ENCODE assay signal across 16 cellular contexts in the genomic region with DNA sequence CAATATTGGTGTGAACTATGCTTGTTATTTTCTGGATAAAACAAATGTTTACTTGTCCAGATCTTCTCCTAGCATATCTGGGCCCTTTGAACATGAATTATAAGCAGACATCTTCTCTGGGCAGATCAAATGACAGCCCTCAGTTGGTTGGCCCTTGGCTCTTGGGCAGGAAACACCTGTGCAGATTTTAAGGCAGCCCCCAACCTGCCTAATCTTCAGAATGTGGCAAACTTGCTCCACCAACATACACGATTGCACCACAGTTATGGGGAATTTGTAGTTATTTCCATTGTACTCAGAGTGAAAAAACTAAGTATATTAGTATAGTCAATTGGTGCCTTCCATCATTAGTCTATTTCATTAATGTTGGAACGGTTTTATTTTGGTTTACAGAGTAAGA.
"Had no signal": no experiment of that assay in that cellular context is flagged by ENCODE, and none has a peak within 500 bp of the region (broad histone marks: within the 10 kb centered on the region; RNA-seq: fewer than 3 reads in every experiment).

No MANE protein-coding gene starts in this region.

- H3K9me3 ChIP-seq: lower lobe of right lung, neutrophil, upper lobe of right lung had no signal

- H3K9me3 Mint-ChIP-seq: activated CD4-positive, alpha-beta memory T cell treated with anti-CD3 and anti-CD28 coated beads, Interleukin-2, amount 10 ng/mL, durations not matched to agents 7 days and 5 days; central memory CD8-positive, alpha-beta T cell; effector memory CD8-positive, alpha-beta T cell; naive thymus-derived CD8-positive, alpha-beta T cell; stimulated activated effector memory CD8-positive, alpha-beta T cell treated with anti-CD3 and anti-CD28 coated beads, Interleukin-12 subunit alpha, Interleukin-12 subunit beta, amount 100 ng/mL, for 72 hours had no signal

- H3K4me3 Mint-ChIP-seq: activated CD4-positive, alpha-beta memory T cell treated with anti-CD3 and anti-CD28 coated beads, Interleukin-2, amount 10 ng/mL, durations not matched to agents 7 days and 5 days; central memory CD8-positive, alpha-beta T cell; effector memory CD8-positive, alpha-beta T cell; naive thymus-derived CD8-positive, alpha-beta T cell; stimulated activated effector memory CD8-positive, alpha-beta T cell treated with anti-CD3 and anti-CD28 coated beads, Interleukin-12 subunit alpha, Interleukin-12 subunit beta, amount 100 ng/mL, for 72 hours had no signal

- H3K27ac Mint-ChIP-seq: activated CD4-positive, alpha-beta memory T cell treated with anti-CD3 and anti-CD28 coated beads, Interleukin-2, amount 10 ng/mL, durations not matched to agents 7 days and 5 days; effector memory CD8-positive, alpha-beta T cell; naive thymus-derived CD8-positive, alpha-beta T cell; progenitor cell of endocrine pancreas; stimulated activated effector memory CD8-positive, alpha-beta T cell treated with anti-CD3 and anti-CD28 coated beads, Interleukin-12 subunit alpha, Interleukin-12 subunit beta, amount 100 ng/mL, for 72 hours had no signal

- H3K4me3 ChIP-seq: lower lobe of right lung, upper lobe of right lung had no signal

- H3K36me3 Mint-ChIP-seq: naive thymus-derived CD8-positive, alpha-beta T cell; stimulated activated effector memory CD8-positive, alpha-beta T cell treated with anti-CD3 and anti-CD28 coated beads, Interleukin-12 subunit alpha, Interleukin-12 subunit beta, amount 100 ng/mL, for 72 hours had no signal

- H3K4me1 ChIP-seq: lower lobe of right lung, upper lobe of right lung had no signal

- H3K4me1 Mint-ChIP-seq: activated CD4-positive, alpha-beta memory T cell treated with anti-CD3 and anti-CD28 coated beads, Interleukin-2, amount 10 ng/mL, durations not matched to agents 7 days and 5 days; central memory CD8-positive, alpha-beta T cell; naive thymus-derived CD8-positive, alpha-beta T cell; stimulated activated effector memory CD8-positive, alpha-beta T cell treated with anti-CD3 and anti-CD28 coated beads, Interleukin-12 subunit alpha, Interleukin-12 subunit beta, amount 100 ng/mL, for 72 hours had no signal

- DNase-seq: activated CD4-positive, alpha-beta memory T cell treated with anti-CD3 and anti-CD28 coated beads, Interleukin-2, amount 10 ng/mL, durations not matched to agents 7 days and 5 days; activated CD4-positive, alpha-beta T cell treated with anti-CD3 and anti-CD28 coated beads for 1 hour; activated CD8-positive, alpha-beta memory T cell treated with anti-CD3 and anti-CD28 coated beads, Interleukin-2, amount 50 U/mL, for 48 hours; effector memory CD8-positive, alpha-beta T cell; erythroblast; left cardiac atrium; lower lobe of right lung; naive thymus-derived CD8-positive, alpha-beta T cell; right cardiac atrium; substantia nigra; T-helper 9 cell; upper lobe of right lung had no signal

- H3K36me3 ChIP-seq: lower lobe of right lung, neutrophil, upper lobe of right lung had no signal

- H3K27me3 ChIP-seq: upper lobe of right lung had no signal

- H3K27ac ChIP-seq: lower lobe of right lung, neutrophil, upper lobe of right lung had no signal

- H3K27me3 Mint-ChIP-seq: activated CD4-positive, alpha-beta memory T cell treated with anti-CD3 and anti-CD28 coated beads, Interleukin-2, amount 10 ng/mL, durations not matched to agents 7 days and 5 days had no signal
